ENCODE assay signal across 1 cellular context in genomic region chr3:31114929-31115283, GRCh38.
TF ChIP-seq lines count a peak whose summit lies in the region.

No MANE protein-coding gene starts in this region.

TF ChIP-seq in K562, 482 proteins besides CTCF, POLR2A, EP300 and RAD21 (continued from another document):
- TF ChIP-seq U2AF1 (optimal IDR thresholded peaks at IDR 0.05; ENCODE audit: low read depth, low read length) (no peak), HMBOX1 (IDR thresholded peaks at IDR 0.05) (peak; percentile 32; the same call in 1 of the 2 replicates), TBL1XR1 (IDR thresholded peaks at IDR 0.05; ENCODE audit: low read length in 2 of 2) (0 out of 4 replicates have a peak, but pooled peaks of 1 of the 2 experiments have one; percentile 16), KLF6 (CRISPR knock-in tag; IDR thresholded peaks at IDR 0.05; ENCODE audit: borderline replicate concordance) (0 out of 2 replicates have a peak, but pooled peaks have one; percentile 26), DMBX1 (CRISPR knock-in tag; IDR thresholded peaks at IDR 0.05; ENCODE audit: borderline replicate concordance) (0 out of 2 replicates have a peak, but pooled peaks have one; percentile 45)
